Comparison of ENCODE assay signal across 8 cellular contexts in genomic region chr15:94412979-94413741, GRCh38.
DNase-seq lines count a peak whose midpoint lies in the region; ATAC-seq, FAIRE-seq and TF ChIP-seq lines count a peak whose summit lies in the region.

No MANE protein-coding gene starts in this region.

- no peaks in the 10 kb centered on the region for H3K9me2 ChIP-seq in MM.1S (replicated peaks; ENCODE audit: insufficient read depth, low read length)

- no peak overlapping the region for H2BK120ac ChIP-seq in mesenchymal stem cell (ENCODE audit: low read depth, low read length)

- H3K4me3 Mint-ChIP-seq in activated T-helper 1 cell treated with anti-CD3 and anti-CD28 coated beads, Interleukin-12 subunit alpha, Interleukin-12 subunit beta, Interleukin-2, Interleukin-4 antibody, amounts not matched to agents 30 ng/mL and 10 ng/mL and 1 ng/mL, durations not matched to agents 14 hours and 24 hours and 36 hours, result no peak overlapping the region

- DNase-seq in ACHN, result peak; percentile 35
- no peak for DNase-seq in MM.1S
- peak in 1 of 4 experiments; percentile 1 for DNase-seq in K562 (ENCODE audit: extremely low read depth in 1 of 4, low spot score in 3 of 4)
- peak; percentile 56 for DNase-seq in mesenchymal stem cell
- DNase-seq in NCI-H345 treated with DMSO at 0.1 percent for 48 hours (lab: John Stamatoyannopoulos, UW; ENCODE audit: unreplicated experiment), result no peak
- no peak for DNase-seq in epidermal melanocyte (ENCODE audit: insufficient read length, low spot score)
- no peak for DNase-seq in activated T-helper 1 cell treated with anti-CD3 and anti-CD28 coated beads, Interleukin-12 subunit alpha, Interleukin-12 subunit beta, Interleukin-2, Interleukin-4 antibody, amounts not matched to agents 30 ng/mL and 10 ng/mL and 1 ng/mL, durations not matched to agents 14 hours and 24 hours and 36 hours (ENCODE audit: low spot score)

- peaks cover 16% of the 10 kb centered on the region for H3K36me3 Mint-ChIP-seq in activated T-helper 1 cell treated with anti-CD3 and anti-CD28 coated beads, Interleukin-12 subunit alpha, Interleukin-12 subunit beta, Interleukin-2, Interleukin-4 antibody, amounts not matched to agents 30 ng/mL and 10 ng/mL and 1 ng/mL, durations not matched to agents 14 hours and 24 hours and 36 hours (ENCODE audit: low read depth)

- no peak overlapping the region for H3K4me3 ChIP-seq in MM.1S (ENCODE audit: low read length)
- no peak overlapping the region for H3K4me3 ChIP-seq in K562
- no peak overlapping the region for H3K4me3 ChIP-seq in mesenchymal stem cell (ENCODE audit: insufficient read depth in 1 of 2, low read depth in 1 of 2, low read length in 2 of 2)

- H3F3A ChIP-seq in MM.1S (ENCODE audit: insufficient read depth, low read length), result no peaks in the 10 kb centered on the region

- no peaks in the 10 kb centered on the region for H3K9me1 ChIP-seq in K562 (ENCODE audit: control insufficient read depth, insufficient read depth, low read length)

- no peak overlapping the region for H4K8ac ChIP-seq in mesenchymal stem cell (ENCODE audit: low read length)

- H3K79me2 ChIP-seq in MM.1S (ENCODE audit: low read length) (no peaks in the 10 kb centered on the region), K562 (ENCODE audit: control insufficient read depth, insufficient read depth, low read length) (no peaks in the 10 kb centered on the region)

- no peak overlapping the region for H2BK5ac ChIP-seq in mesenchymal stem cell (ENCODE audit: low read depth, low read length, poor library complexity, severe bottlenecking)

- no peaks in the 10 kb centered on the region for H3K4me1 ChIP-seq in MM.1S (ENCODE audit: low read length)
- H3K4me1 ChIP-seq in K562 (replicated peaks in 1 of 2; ENCODE audit: control insufficient read depth in 2 of 2, insufficient read depth in 2 of 2, low read length in 2 of 2), result no peaks in the 10 kb centered on the region
- no peaks in the 10 kb centered on the region for H3K4me1 ChIP-seq in mesenchymal stem cell (ENCODE audit: control insufficient read depth, insufficient read depth, low read depth, low read length)

- H2AK5ac ChIP-seq in mesenchymal stem cell (ENCODE audit: low read length, severe bottlenecking), result no peak overlapping the region

- TF ChIP-seq RAD21 in K562 (CRISPR knock-in tag; conservative IDR thresholded peaks at IDR 0.05 in 1 of 2, IDR thresholded peaks at IDR 0.05 in 1 of 2), result peak in 1 of 2 experiments; percentile 23; a peak in 1 of 4 replicates

- no peak overlapping the region for H3K27ac Mint-ChIP-seq in activated T-helper 1 cell treated with anti-CD3 and anti-CD28 coated beads, Interleukin-12 subunit alpha, Interleukin-12 subunit beta, Interleukin-2, Interleukin-4 antibody, amounts not matched to agents 30 ng/mL and 10 ng/mL and 1 ng/mL, durations not matched to agents 14 hours and 24 hours and 36 hours

- no peak overlapping the region for H3K23ac ChIP-seq in mesenchymal stem cell (ENCODE audit: low read length in 2 of 2)

- H3K27ac ChIP-seq in MM.1S (ENCODE audit: low read length), result no peak overlapping the region
- no peak overlapping the region for H3K27ac ChIP-seq in K562 (ENCODE audit: extremely low read depth, low read depth, low read length)
- no peak overlapping the region for H3K27ac ChIP-seq in mesenchymal stem cell (ENCODE audit: low read length, poor library complexity, severe bottlenecking)

- in situ Hi-C loops in ACHN (cut with HindIII; ENCODE audit: low pct_ligation_motif_present, low pct_unique_long_range_greater_than_20kb, low sequenced_read_pairs) (no loop called here), K562 (cut with MboI) (no loop called here)

- 0% methylated on average over 6 of the region's 6 CpGs for WGBS in K562 (ENCODE audit: insufficient coverage, low coverage, missing lambda C conversion rate)
- 0% methylated on average over 1 of the region's 6 CpGs for WGBS in mesenchymal stem cell

- FAIRE-seq in K562 (lab: Jason Lieb, UNC), result no peak

- H3K4me2 ChIP-seq in MM.1S (ENCODE audit: low read depth, low read length) (no peak overlapping the region), K562 (ENCODE audit: insufficient read depth, low read length) (no peak overlapping the region), mesenchymal stem cell (ENCODE audit: low read length, poor library complexity, severe bottlenecking) (no peak overlapping the region)

- no peaks in the 10 kb centered on the region for H3K4me1 Mint-ChIP-seq in activated T-helper 1 cell treated with anti-CD3 and anti-CD28 coated beads, Interleukin-12 subunit alpha, Interleukin-12 subunit beta, Interleukin-2, Interleukin-4 antibody, amounts not matched to agents 30 ng/mL and 10 ng/mL and 1 ng/mL, durations not matched to agents 14 hours and 24 hours and 36 hours (ENCODE audit: low read depth)

- H4K91ac ChIP-seq in mesenchymal stem cell (ENCODE audit: low read length), result no peak overlapping the region

- TF ChIP-seq POLR2A in K562 (conservative IDR thresholded peaks at IDR 0.05), result no peak

- CTCF ChIA-PET in K562 (lab: Yijun Ruan, JAX; ENCODE audit: low intra/inter-chr PET ratio), result no interaction called here

- ATAC-seq in GM19351 (IDR thresholded peaks at IDR 0.05; ENCODE audit: unreplicated experiment), result peak; percentile 77
- no peak for ATAC-seq in K562

- H2AFZ ChIP-seq in MM.1S (ENCODE audit: low read length) (no peak overlapping the region), K562 (ENCODE audit: low read depth, low read length) (no peak overlapping the region), mesenchymal stem cell (ENCODE audit: low read depth, low read length) (no peak overlapping the region)

- no peak overlapping the region for H3K14ac ChIP-seq in mesenchymal stem cell (ENCODE audit: low read length in 2 of 2)

- POLR2A ChIA-PET in K562 (lab: Yijun Ruan, JAX), result no interaction called here

- H3K27me3 ChIP-seq in MM.1S (replicated peaks; ENCODE audit: insufficient read depth, low read length), result no peaks in the 10 kb centered on the region
- H3K27me3 ChIP-seq in K562 (ENCODE audit: control insufficient read depth in 2 of 2, insufficient read depth in 2 of 2, low read length in 2 of 2), result no peaks in the 10 kb centered on the region
- H3K27me3 ChIP-seq in mesenchymal stem cell (ENCODE audit: control insufficient read depth in 1 of 2, insufficient read depth in 1 of 2, low read length in 2 of 2), result no peaks in the 10 kb centered on the region

- H3K9ac ChIP-seq in MM.1S (ENCODE audit: low read length), result no peak overlapping the region
- H3K9ac ChIP-seq in K562 (ENCODE audit: insufficient read depth in 1 of 2, low read depth in 2 of 2, low read length in 2 of 2), result no peak overlapping the region
- no peak overlapping the region for H3K9ac ChIP-seq in mesenchymal stem cell (ENCODE audit: low read length)

- H3K9me3 ChIP-seq in MM.1S (replicated peaks; ENCODE audit: insufficient read depth, low read length) (no peaks in the 10 kb centered on the region), K562 (replicated peaks; ENCODE audit: control insufficient read depth, insufficient read depth, low read depth, low read length) (no peaks in the 10 kb centered on the region), mesenchymal stem cell (ENCODE audit: control insufficient read depth, low read length) (no peaks in the 10 kb centered on the region)

- H3K36me3 ChIP-seq in MM.1S (replicated peaks; ENCODE audit: insufficient read depth, low read length), result no peaks in the 10 kb centered on the region
- H3K36me3 ChIP-seq in K562 (ENCODE audit: control insufficient read depth, insufficient read depth, low read length), result no peaks in the 10 kb centered on the region
- no peaks in the 10 kb centered on the region for H3K36me3 ChIP-seq in mesenchymal stem cell (ENCODE audit: control insufficient read depth in 1 of 2, insufficient read depth in 2 of 2, low read depth in 1 of 2, low read length in 2 of 2)

- no peaks in the 10 kb centered on the region for H3K9me3 Mint-ChIP-seq in activated T-helper 1 cell treated with anti-CD3 and anti-CD28 coated beads, Interleukin-12 subunit alpha, Interleukin-12 subunit beta, Interleukin-2, Interleukin-4 antibody, amounts not matched to agents 30 ng/mL and 10 ng/mL and 1 ng/mL, durations not matched to agents 14 hours and 24 hours and 36 hours

- H2BK15ac ChIP-seq in mesenchymal stem cell (ENCODE audit: low read depth, poor library complexity, severe bottlenecking), result no peak overlapping the region

- peak; percentile 53 for TF ChIP-seq CTCF in MM.1S (IDR thresholded peaks at IDR 0.05; ENCODE audit: low read length)
- TF ChIP-seq CTCF in K562 (IDR thresholded peaks at IDR 0.05 in 2 of 3, conservative IDR thresholded peaks at IDR 0.05 in 1 of 3; ENCODE audit: insufficient read depth in 2 of 3, low read depth in 1 of 3, low read length in 3 of 3), result no peak

- H4K20me1 ChIP-seq in MM.1S (ENCODE audit: insufficient read depth, low read length) (no peaks in the 10 kb centered on the region), K562 (replicated peaks; ENCODE audit: control insufficient read depth, insufficient read depth, low read length) (no peaks in the 10 kb centered on the region)

- peak overlapping the region in 1 of 2 experiments; percentile 63 for H2BK12ac ChIP-seq in mesenchymal stem cell (ENCODE audit: low read length in 2 of 2)

- no peaks in the 10 kb centered on the region for H3K27me3 Mint-ChIP-seq in activated T-helper 1 cell treated with anti-CD3 and anti-CD28 coated beads, Interleukin-12 subunit alpha, Interleukin-12 subunit beta, Interleukin-2, Interleukin-4 antibody, amounts not matched to agents 30 ng/mL and 10 ng/mL and 1 ng/mL, durations not matched to agents 14 hours and 24 hours and 36 hours (ENCODE audit: insufficient read depth)

- intact Hi-C loops in K562 (cut with micrococcal nuclease), result no loop called here
- intact Hi-C loops in activated T-helper 1 cell treated with anti-CD3 and anti-CD28 coated beads, Interleukin-12 subunit alpha, Interleukin-12 subunit beta, Interleukin-2, Interleukin-4 antibody, amounts not matched to agents 30 ng/mL and 10 ng/mL and 1 ng/mL, durations not matched to agents 14 hours and 24 hours and 36 hours (cut with micrococcal nuclease), result loop anchor here (1.0 kb wide), 1 partner anchor 163 kb away; no protein-coding TSS in a partner anchor

- H3K4ac ChIP-seq in mesenchymal stem cell (ENCODE audit: low read depth in 1 of 2, low read length in 2 of 2), result no peak overlapping the region

- no TSS peak for BruUV-seq in K562 (replicated peaks; lab: Mats Ljungman, UMichigan)

- H3K79me1 ChIP-seq in mesenchymal stem cell (replicated peaks; ENCODE audit: low read length, poor library complexity, severe bottlenecking), result no peaks in the 10 kb centered on the region

- H3K18ac ChIP-seq in mesenchymal stem cell (ENCODE audit: low read depth in 1 of 2, low read length in 2 of 2), result no peak overlapping the region

- TF ChIP-seq EP300 in K562 (IDR thresholded peaks at IDR 0.05; ENCODE audit: low read length), result no peak

Comparison
In these comparisons a context has a peak if more than half of its experiments do, and no peak if none do; other contexts are left out.
1. DNase-seq: peak in ACHN (single experiment) and mesenchymal stem cell (single experiment); none in MM.1S (single experiment), NCI-H345 treated with DMSO at 0.1 percent for 48 hours (single experiment), epidermal melanocyte (single experiment) and activated T-helper 1 cell treated with anti-CD3 and anti-CD28 coated beads, Interleukin-12 subunit alpha, Interleukin-12 subunit beta, Interleukin-2, Interleukin-4 antibody, amounts not matched to agents 30 ng/mL and 10 ng/mL and 1 ng/mL, durations not matched to agents 14 hours and 24 hours and 36 hours (single experiment).